ENCODE assay signal across 1 cellular context in the genomic region with DNA sequence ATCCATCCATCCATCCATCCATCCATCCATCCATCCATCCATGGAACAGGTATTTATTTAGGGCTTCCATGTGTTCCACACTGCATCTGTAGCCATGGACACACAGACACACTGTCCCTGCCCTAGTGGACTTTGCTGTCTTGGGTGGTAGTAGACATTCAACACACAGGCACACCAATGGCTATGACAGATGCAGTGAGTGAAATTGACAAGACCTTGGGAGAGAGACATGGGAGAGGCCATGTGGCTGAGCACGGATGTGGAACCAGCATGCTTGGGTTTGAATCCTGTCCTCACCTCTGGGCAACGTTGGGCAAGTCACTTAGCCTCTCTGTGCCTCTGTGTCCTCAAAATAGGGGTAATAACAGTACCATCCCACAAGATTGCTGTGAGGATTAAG.
TF ChIP-seq lines count a peak whose summit lies in the region.

No MANE protein-coding gene starts in this region.

TF ChIP-seq in IMR-90, 13 proteins besides CTCF, POLR2A, EP300 and RAD21:
- TF ChIP-seq CEBPB (IDR thresholded peaks at IDR 0.05; ENCODE audit: low read depth, low read length) = no peak
- no peak for TF ChIP-seq RFX5 (IDR thresholded peaks at IDR 0.05; ENCODE audit: low read depth, low read length)
- no peak for TF ChIP-seq MAZ (IDR thresholded peaks at IDR 0.05; ENCODE audit: borderline replicate concordance, low read depth, low read length)
